In genomic region chr5:168679515-168679920, GRCh38 we compare ENCODE assay signal across 8 cellular contexts.
DNase-seq lines count a peak whose midpoint lies in the region; ATAC-seq and TF ChIP-seq lines count a peak whose summit lies in the region.

No MANE protein-coding gene starts in this region.

- no peaks in the 10 kb centered on the region for H3K27me3 ChIP-seq in mucosa of stomach (ENCODE audit: control insufficient read depth, insufficient read depth, low read length)

- H3K36me3 ChIP-seq in mucosa of stomach (ENCODE audit: control insufficient read depth, insufficient read depth, low read length), result no peaks in the 10 kb centered on the region

- peak overlapping the region; percentile 34 for H3K9ac ChIP-seq in mucosa of stomach (ENCODE audit: low read length)

- DNase-seq in NOMO-1 treated with DMSO at 0.1 percent for 48 hours (lab: John Stamatoyannopoulos, UW; ENCODE audit: unreplicated experiment) (peak; percentile 29), NOMO-1 treated with dmso at 0.1 percent for 144 hours (lab: John Stamatoyannopoulos, UW; ENCODE audit: unreplicated experiment) (no peak), NCI-H69 (lab: John Stamatoyannopoulos, UW) (peak; percentile 74), epithelial cell of esophagus (ENCODE audit: low read depth) (peak; percentile 78)
- peak; percentile 17 for DNase-seq in activated CD8-positive, alpha-beta memory T cell treated with anti-CD3 and anti-CD28 coated beads, Interleukin-2, amount 50 U/mL, for 24 hours (ENCODE audit: extremely low read depth)
- peak; percentile 16 to 17 for DNase-seq in stimulated activated CD8-positive, alpha-beta memory T cell treated with anti-CD3 and anti-CD28 coated beads, Interleukin-7, amount 100 ng/mL, for 1 hour (ENCODE audit: low read depth in 2 of 2)

- H3K9me3 ChIP-seq in mucosa of stomach (ENCODE audit: control insufficient read depth, low read length), result no peaks in the 10 kb centered on the region

- H3K4me3 ChIP-seq in epithelial cell of esophagus (ENCODE audit: low read length) (no peak overlapping the region), mucosa of stomach (ENCODE audit: low read length) (no peak overlapping the region)

- peak; percentile 95 for TF ChIP-seq CTCF in epithelial cell of esophagus (IDR thresholded peaks at IDR 0.05; ENCODE audit: insufficient read depth, low read depth, low read length, missing control alignments)

- H3K4me1 ChIP-seq in mucosa of stomach (ENCODE audit: control insufficient read depth, insufficient read depth, low read length), result peaks cover 5% of the 10 kb centered on the region

- peak; percentile 79 for ATAC-seq in HG03354 (IDR thresholded peaks at IDR 0.05; ENCODE audit: poor library complexity, severe bottlenecking, unreplicated experiment)
